In the genomic region with DNA sequence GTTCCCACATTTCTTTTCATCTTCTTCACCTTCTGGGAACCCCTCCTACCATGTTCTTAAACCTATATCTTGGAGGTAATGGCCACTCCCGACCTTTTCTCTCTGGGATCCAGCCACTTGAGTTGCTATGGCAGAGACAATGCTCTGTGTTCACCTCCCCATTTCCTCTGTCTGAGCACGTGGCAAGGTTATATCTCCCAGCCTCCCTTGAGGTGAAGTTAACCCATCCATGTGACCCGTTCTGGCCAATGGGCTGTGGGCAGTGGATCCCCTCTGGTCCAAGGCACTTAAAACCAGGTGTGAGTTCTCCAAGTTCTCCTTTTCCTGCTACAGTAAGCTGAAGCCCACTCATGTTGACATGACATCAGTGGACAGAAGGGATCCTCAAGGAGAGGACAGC, we compare ENCODE assay signal across 19 cellular contexts.
"Had no signal": no experiment of that assay in that cellular context is flagged by ENCODE, and none has a peak within 500 bp of the region (broad histone marks: within the 10 kb centered on the region; RNA-seq: fewer than 3 reads in every experiment).

No MANE protein-coding gene starts in this region.

- ATAC-seq: activated CD4-positive, CD25-positive, alpha-beta regulatory T cell treated with anti-CD3 and anti-CD28 coated beads, Interleukin-2, amount 50 U/mL, for 24 hours; activated naive CD8-positive, alpha-beta T cell treated with anti-CD3 and anti-CD28 coated beads, Interleukin-2, amount 50 U/mL, for 24 hours; foreskin keratinocyte; naive thymus-derived CD4-positive, alpha-beta T cell; pancreas; stimulated activated effector memory CD8-positive, alpha-beta T cell treated with anti-CD3 and anti-CD28 coated beads, Interleukin-12 subunit alpha, Interleukin-12 subunit beta, amount 100 ng/mL, for 72 hours; upper lobe of right lung had no signal

- H3K4me1 Mint-ChIP-seq: activated naive CD8-positive, alpha-beta T cell treated with anti-CD3 and anti-CD28 coated beads, Interleukin-2, amount 50 U/mL, for 24 hours had no signal

- DNase-seq: activated CD8-positive, alpha-beta memory T cell treated with anti-CD3 and anti-CD28 coated beads, Interleukin-2, amount 50 U/mL, for 48 hours; activated gamma-delta T cell treated with Interleukin-2 at 50 U/mL for 16 hours; activated naive CD8-positive, alpha-beta T cell treated with anti-CD3 and anti-CD28 coated beads, Interleukin-2, amount 50 U/mL, for 24 hours; activated T-cell treated with anti-CD3 and anti-CD28 coated beads, Interleukin-2, amount 50 U/mL, for 72 hours; aorta; cerebellar nuclear complex; effector memory CD4-positive, alpha-beta T cell; foreskin keratinocyte; glutamatergic neuron; hypothalamus; kidney; left ventricle myocardium inferior; naive thymus-derived CD4-positive, alpha-beta T cell; sigmoid colon; T-helper 9 cell; upper lobe of right lung had no signal

- H3K4me3 Mint-ChIP-seq: activated naive CD8-positive, alpha-beta T cell treated with anti-CD3 and anti-CD28 coated beads, Interleukin-2, amount 50 U/mL, for 24 hours; activated T-cell treated with anti-CD3 and anti-CD28 coated beads, Interleukin-2, amount 50 U/mL, for 72 hours; naive thymus-derived CD4-positive, alpha-beta T cell; stimulated activated effector memory CD8-positive, alpha-beta T cell treated with anti-CD3 and anti-CD28 coated beads, Interleukin-12 subunit alpha, Interleukin-12 subunit beta, amount 100 ng/mL, for 72 hours had no signal

- H3K36me3 Mint-ChIP-seq: naive thymus-derived CD4-positive, alpha-beta T cell had no signal

- H3K9me3 Mint-ChIP-seq: activated naive CD8-positive, alpha-beta T cell treated with anti-CD3 and anti-CD28 coated beads, Interleukin-2, amount 50 U/mL, for 24 hours; activated T-cell treated with anti-CD3 and anti-CD28 coated beads, Interleukin-2, amount 50 U/mL, for 72 hours; stimulated activated effector memory CD8-positive, alpha-beta T cell treated with anti-CD3 and anti-CD28 coated beads, Interleukin-12 subunit alpha, Interleukin-12 subunit beta, amount 100 ng/mL, for 72 hours had no signal

- H3K27ac Mint-ChIP-seq: activated naive CD8-positive, alpha-beta T cell treated with anti-CD3 and anti-CD28 coated beads, Interleukin-2, amount 50 U/mL, for 24 hours; activated T-cell treated with anti-CD3 and anti-CD28 coated beads, Interleukin-2, amount 50 U/mL, for 72 hours; stimulated activated effector memory CD8-positive, alpha-beta T cell treated with anti-CD3 and anti-CD28 coated beads, Interleukin-12 subunit alpha, Interleukin-12 subunit beta, amount 100 ng/mL, for 72 hours had no signal
